ENCODE assay signal across 1 cellular context in genomic region chr2:222912117-222912516, GRCh38.
TF ChIP-seq lines count a peak whose summit lies in the region.

No MANE protein-coding gene starts in this region.

TF ChIP-seq in GM12878, 131 proteins besides CTCF, POLR2A, EP300 and RAD21 (continued from another document and continues in another):
- TF ChIP-seq ZBTB33 (IDR thresholded peaks at IDR 0.05) (no peak), MYB (IDR thresholded peaks at IDR 0.05; ENCODE audit: borderline replicate concordance, low read depth, low read length) (no peak), RBBP5 (conservative IDR thresholded peaks at IDR 0.05) (no peak), MTA3 (IDR thresholded peaks at IDR 0.05; ENCODE audit: borderline replicate concordance, low read length) (no peak), BRCA1 (IDR thresholded peaks at IDR 0.05; ENCODE audit: low read depth, low read length) (no peak), ATF3 (IDR thresholded peaks at IDR 0.05; ENCODE audit: borderline replicate concordance, extremely low read depth, low read depth, low read length) (no peak), RUNX3 (IDR thresholded peaks at IDR 0.05; ENCODE audit: low read length) (peak; percentile 61), ZBTB4 (CRISPR knock-in tag; IDR thresholded peaks at IDR 0.05) (no peak), NKRF (conservative IDR thresholded peaks at IDR 0.05) (no peak), HDGF (IDR thresholded peaks at IDR 0.05) (no peak), WRNIP1 (IDR thresholded peaks at IDR 0.05; ENCODE audit: borderline replicate concordance, low read depth, low read length) (no peak), E4F1 (IDR thresholded peaks at IDR 0.05; ENCODE audit: borderline replicate concordance, partially characterized antibody) (no peak), ZNF687 (IDR thresholded peaks at IDR 0.05) (0 out of 2 replicates have a peak, but pooled peaks have one; percentile 13), ZNF217 (IDR thresholded peaks at IDR 0.05) (no peak), MEF2A (IDR thresholded peaks at IDR 0.05; ENCODE audit: insufficient read depth, low read depth, low read length) (no peak), IKZF1 (conservative IDR thresholded peaks at IDR 0.05) (peak; percentile 32; the same call in 1 of the 2 replicates), EGR1 (IDR thresholded peaks at IDR 0.05; ENCODE audit: borderline replicate concordance in 1 of 2, low read depth in 2 of 2, low read length in 2 of 2) (no peak), ZBTB40 (IDR thresholded peaks at IDR 0.05; ENCODE audit: borderline replicate concordance) (no peak), ZSCAN29 (IDR thresholded peaks at IDR 0.05) (no peak), LARP7 (IDR thresholded peaks at IDR 0.05) (no peak), CUX1 (IDR thresholded peaks at IDR 0.05; ENCODE audit: insufficient replicate concordance, low read depth, low read length) (peak; percentile 10), USF1 (IDR thresholded peaks at IDR 0.05; ENCODE audit: borderline replicate concordance, extremely low read length, insufficient read depth, low read depth, low read length) (no peak), HDAC6 (IDR thresholded peaks at IDR 0.05; ENCODE audit: unreplicated experiment) (no peak), IRF4 (IDR thresholded peaks at IDR 0.05; ENCODE audit: low read depth, low read length) (peak; percentile 50; the same call in 1 of the 2 replicates), BMI1 (IDR thresholded peaks at IDR 0.05; ENCODE audit: borderline replicate concordance) (no peak), FOS (IDR thresholded peaks at IDR 0.05; ENCODE audit: borderline replicate concordance, extremely low read depth, insufficient read length) (no peak)
